Comparison of ENCODE assay signal across 17 cellular contexts in the genomic region with DNA sequence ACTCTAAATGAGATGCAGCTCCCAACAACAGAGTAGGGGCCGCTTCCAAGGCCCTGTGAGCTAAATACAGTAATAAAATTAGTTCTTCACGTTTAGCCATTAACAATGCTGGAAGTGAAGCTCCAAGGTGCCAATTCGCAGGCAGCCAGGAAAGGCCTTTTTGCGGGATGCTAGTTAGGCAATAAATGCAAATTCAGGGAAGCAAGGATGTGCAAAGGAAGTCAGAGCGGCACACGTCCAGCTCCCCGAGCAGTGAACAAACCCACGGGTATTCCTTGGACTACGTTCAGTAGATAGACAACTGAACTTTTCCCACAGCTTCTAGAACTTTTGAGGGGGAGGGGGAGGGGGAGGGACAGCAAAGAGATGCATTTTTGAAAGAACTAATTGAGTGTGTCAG. TPM values are rescaled to one million over a fixed set of nuclear protein-coding genes. Genes with fewer than 3 reads are reported as not detected.
A peak's percentile ranks its signal among the peaks of the same experiment; 100 is the strongest.
DNase-seq lines count a peak whose midpoint lies in the region; ATAC-seq and TF ChIP-seq lines count a peak whose summit lies in the region.
"Had no signal": no experiment of that assay in that cellular context is flagged by ENCODE, and none has a peak within 500 bp of the region (broad histone marks: within the 10 kb centered on the region; RNA-seq: fewer than 3 reads in every experiment).

No MANE protein-coding gene starts in this region.

- intact Hi-C loops in CD4-positive, alpha-beta T cell (cut with DNase I, micrococcal nuclease): loop anchor here in 1 of 2 experiments (10.0 kb wide), 1 partner anchor 1993 kb away; a partner anchor contains a TSS

- no peak overlapping the region for H3K27ac ChIP-seq in CD4-positive, alpha-beta T cell (ENCODE audit: low read depth, low read length)
- H3K27ac ChIP-seq in neutrophil: peak overlapping the region; percentile 91
- H3K27ac ChIP-seq: KMS-11, upper lobe of left lung had no signal

- no peaks in the 10 kb centered on the region for H3K9me3 ChIP-seq in CD4-positive, alpha-beta T cell (ENCODE audit: control insufficient read depth, low read length)
- no peaks in the 10 kb centered on the region for H3K9me3 ChIP-seq in neutrophil
- H3K9me3 ChIP-seq: upper lobe of left lung had no signal

- no peak for TF ChIP-seq CTCF in CD4-positive, alpha-beta T cell (IDR thresholded peaks at IDR 0.05)
- no peak for TF ChIP-seq CTCF in fibroblast of pulmonary artery (IDR thresholded peaks at IDR 0.05; ENCODE audit: low read length, missing control alignments)
- no peak for TF ChIP-seq CTCF in neutrophil (IDR thresholded peaks at IDR 0.05)

- CTCF ChIA-PET in CD4-positive, alpha-beta T cell (lab: Charles Lee): no interaction called here

- no peak for DNase-seq in CD4-positive, alpha-beta T cell
- DNase-seq in NCI-H69 (lab: John Stamatoyannopoulos, UW): peak; percentile 60
- peak; percentile 84 for DNase-seq in fibroblast of pulmonary artery (ENCODE audit: low read depth)
- no peak for DNase-seq in NCI-H1105 treated with DMSO at 0.1 percent for 48 hours (lab: John Stamatoyannopoulos, UW)
- DNase-seq in stimulated activated CD4-positive, alpha-beta T cell treated with anti-CD3 and anti-CD28 coated beads, Interleukin-12 subunit alpha, Interleukin-12 subunit beta, amount 100 ng/mL, for 4 hours: no peak
- DNase-seq in islet precursor cell: no peak
- DNase-seq: activated T-cell treated with anti-CD3 and anti-CD28 coated beads, Interleukin-2, amount 50 U/mL, for 48 hours; CD4-positive, CD25-positive, alpha-beta regulatory T cell; left colon; upper lobe of left lung had no signal

- H3K27me3 Mint-ChIP-seq in CD4-positive, alpha-beta T cell: peaks cover 49% of the 10 kb centered on the region

- H3K27me3 ChIP-seq in CD4-positive, alpha-beta T cell (ENCODE audit: control insufficient read depth, insufficient read depth, low read length): no peaks in the 10 kb centered on the region
- H3K27me3 ChIP-seq in neutrophil: no peaks in the 10 kb centered on the region
- H3K27me3 ChIP-seq: upper lobe of left lung had no signal

- peaks cover 18% of the 10 kb centered on the region for H3K36me3 Mint-ChIP-seq in CD4-positive, alpha-beta T cell (ENCODE audit: low read depth)

- peak overlapping the region; percentile 22 for H3K27ac Mint-ChIP-seq in CD4-positive, alpha-beta T cell
- H3K27ac Mint-ChIP-seq: CD4-positive, CD25-positive, alpha-beta regulatory T cell had no signal

- peaks cover 47% of the 10 kb centered on the region for H3K4me1 Mint-ChIP-seq in CD4-positive, alpha-beta T cell (ENCODE audit: low read depth)

- H3K36me3 ChIP-seq in neutrophil: no peaks in the 10 kb centered on the region
- H3K36me3 ChIP-seq: upper lobe of left lung, WERI-Rb-1 had no signal

- no peak overlapping the region for H3K4me3 Mint-ChIP-seq in CD4-positive, alpha-beta T cell

- H3K4me3 ChIP-seq in fibroblast of pulmonary artery (replicated peaks; ENCODE audit: low read depth, low read length) (peak overlapping the region; percentile 18), neutrophil (ENCODE audit: low read depth in 1 of 2, low read length in 1 of 2) (no peak overlapping the region)
- H3K4me3 ChIP-seq: upper lobe of left lung had no signal

- H3K4me1 ChIP-seq in neutrophil (ENCODE audit: control insufficient read depth in 1 of 2, insufficient read depth in 1 of 2, low read depth in 1 of 2, low read length in 1 of 2): peaks cover 88 to 89% of the 10 kb centered on the region in 2 experiments

- POLR2A ChIA-PET in CD4-positive, alpha-beta T cell (lab: Charles Lee): no interaction called here

- no peak for ATAC-seq in CD4-positive, alpha-beta T cell (ENCODE audit: poor library complexity)
- no peak for ATAC-seq in GM19455 (IDR thresholded peaks at IDR 0.05; ENCODE audit: unreplicated experiment)
- ATAC-seq: esophagus mucosa, HCT116, left colon, Panc1 had no signal

- H3K9me3 Mint-ChIP-seq in CD4-positive, alpha-beta T cell: no peaks in the 10 kb centered on the region

RNA-seq across cellular contexts. Expression of a gene that starts 6.9 kb away (rescaled TPM):
- total RNA-seq in CD4-positive, alpha-beta T cell: 10 to 100 TPM; 22.4 to 29.3 TPM

Comparison
In these comparisons a context has a peak if more than half of its experiments do, and no peak if none do; other contexts are left out.
1. DNase-seq: peak in NCI-H69 (single experiment) and fibroblast of pulmonary artery (single experiment); none in CD4-positive, alpha-beta T cell (0 of 10), NCI-H1105 treated with DMSO at 0.1 percent for 48 hours (single experiment), stimulated activated CD4-positive, alpha-beta T cell treated with anti-CD3 and anti-CD28 coated beads, Interleukin-12 subunit alpha, Interleukin-12 subunit beta, amount 100 ng/mL, for 4 hours (single experiment) and islet precursor cell (single experiment).